ENCODE assay signal across 8 cellular contexts in the genomic region with DNA sequence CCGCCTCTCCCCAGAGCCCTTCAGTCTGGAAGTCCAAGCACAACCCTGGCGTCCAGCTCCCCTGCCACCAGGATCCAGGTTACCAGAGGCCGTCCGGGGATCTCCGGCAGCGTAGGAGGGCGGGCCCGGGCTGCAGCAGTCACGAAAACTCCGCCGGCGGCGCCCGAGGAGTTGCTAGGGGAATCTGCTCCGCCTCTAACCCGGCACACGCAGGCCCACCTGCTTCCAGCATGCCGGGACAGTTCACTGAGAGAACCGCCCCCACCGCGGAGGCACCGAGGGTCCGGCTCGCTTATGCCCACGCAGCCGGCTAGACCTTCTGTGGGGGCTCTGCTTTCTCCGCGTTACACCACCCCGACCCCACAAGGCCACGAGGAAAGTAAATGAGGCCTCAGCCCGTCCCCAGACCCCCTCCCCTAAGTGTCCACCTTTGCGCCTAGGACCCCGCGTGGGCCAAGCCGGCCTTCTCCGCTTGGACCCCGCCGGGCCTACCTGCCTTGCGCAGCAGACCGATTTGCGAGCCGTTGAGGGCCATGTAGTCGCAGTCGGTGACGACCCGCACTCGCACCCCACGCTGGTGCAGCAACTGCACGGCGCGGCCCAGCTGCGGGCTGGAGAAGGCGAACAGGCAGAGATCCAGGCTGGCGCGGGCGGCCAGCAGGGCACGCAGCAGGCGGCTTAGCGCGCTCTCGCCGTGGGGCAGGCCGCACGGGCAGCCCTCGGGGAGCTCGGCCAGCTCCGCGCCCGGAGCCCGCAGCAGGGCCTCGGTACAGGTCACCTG. TPM values are rescaled to one million over a fixed set of nuclear protein-coding genes. Genes with fewer than 3 reads are reported as not detected.
DNase-seq lines count a peak whose midpoint lies in the region; ATAC-seq, FAIRE-seq and TF ChIP-seq lines count a peak whose summit lies in the region.

No MANE protein-coding gene starts in this region.

- H3K9me2 ChIP-seq in Loucy (replicated peaks; ENCODE audit: low read depth, low read length), result no peaks in the 10 kb centered on the region

- H3K27me3 Mint-ChIP-seq in CD4-positive, alpha-beta T cell, result no peaks in the 10 kb centered on the region
- no peaks in the 10 kb centered on the region for H3K27me3 Mint-ChIP-seq in activated B cell treated with CpG ODN at 0.5 μM for 24 hours
- H3K27me3 Mint-ChIP-seq in memory B cell, result no peaks in the 10 kb centered on the region

- H3K27me3 ChIP-seq in CD4-positive, alpha-beta T cell (ENCODE audit: control insufficient read depth, insufficient read depth, low read length), result no peaks in the 10 kb centered on the region
- no peaks in the 10 kb centered on the region for H3K27me3 ChIP-seq in Loucy (ENCODE audit: insufficient read depth, low read length, poor library complexity, severe bottlenecking)
- no peaks in the 10 kb centered on the region for H3K27me3 ChIP-seq in bronchial epithelial cell (ENCODE audit: control insufficient read depth, insufficient read depth, low read length)

- peaks cover 26% of the 10 kb centered on the region for H3K4me1 ChIP-seq in Loucy (ENCODE audit: insufficient read depth, low read length, poor library complexity, severe bottlenecking)

- peaks cover 35% of the 10 kb centered on the region for H3K36me3 Mint-ChIP-seq in CD4-positive, alpha-beta T cell (ENCODE audit: low read depth)
- peaks cover 11% of the 10 kb centered on the region for H3K36me3 Mint-ChIP-seq in activated B cell treated with CpG ODN at 0.5 μM for 24 hours (ENCODE audit: low read depth)
- H3K36me3 Mint-ChIP-seq in memory B cell, result peaks cover 5% of the 10 kb centered on the region
- peaks cover 51% of the 10 kb centered on the region for H3K36me3 Mint-ChIP-seq in stimulated activated effector memory CD8-positive, alpha-beta T cell treated with anti-CD3 and anti-CD28 coated beads, Interleukin-12 subunit alpha, Interleukin-12 subunit beta, amount 100 ng/mL, for 72 hours

- H3K27ac Mint-ChIP-seq in CD4-positive, alpha-beta T cell, result peak overlapping the region; percentile 92
- H3K27ac Mint-ChIP-seq in activated B cell treated with CpG ODN at 0.5 μM for 24 hours (peak overlapping the region; percentile 83), memory B cell (peak overlapping the region; percentile 60)
- H3K27ac Mint-ChIP-seq in stimulated activated effector memory CD8-positive, alpha-beta T cell treated with anti-CD3 and anti-CD28 coated beads, Interleukin-12 subunit alpha, Interleukin-12 subunit beta, amount 100 ng/mL, for 72 hours, result peak overlapping the region; percentile 95

- DNase-seq in CD4-positive, alpha-beta T cell, result peak; percentile 36 to 60 (median 46)
- peak; percentile 91 for DNase-seq in GM20000 (ENCODE audit: low spot score)
- DNase-seq in activated B cell treated with CpG ODN at 0.5 μM for 24 hours, result peak; percentile 42
- DNase-seq in bronchial epithelial cell (ENCODE audit: low read depth), result peak; percentile 44
- peak; percentile 19 to 49 for DNase-seq in memory B cell (ENCODE audit: low spot score in 2 of 2)
- DNase-seq in stimulated activated effector memory CD8-positive, alpha-beta T cell treated with anti-CD3 and anti-CD28 coated beads, Interleukin-12 subunit alpha, Interleukin-12 subunit beta, amount 100 ng/mL, for 72 hours (ENCODE audit: low spot score in 2 of 2), result peak; percentile 44 to 80
- DNase-seq in Kasumi-1 (lab: John Stamatoyannopoulos, UW), result no peak

- no peak for FAIRE-seq in bronchial epithelial cell (lab: Jason Lieb, UNC)

- H3F3A ChIP-seq in Loucy (ENCODE audit: low read depth), result peaks cover 13% of the 10 kb centered on the region

- peaks cover 28% of the 10 kb centered on the region for H4K20me1 ChIP-seq in Loucy (ENCODE audit: insufficient read depth, low read length, poor library complexity, severe bottlenecking)

- H3K36me3 ChIP-seq in Loucy (ENCODE audit: insufficient read depth, low read length), result peaks cover 6% of the 10 kb centered on the region; the same call in 1 of the 2 replicates
- no peaks in the 10 kb centered on the region for H3K36me3 ChIP-seq in bronchial epithelial cell (ENCODE audit: control insufficient read depth, insufficient read depth, low read length)

- H3K27ac ChIP-seq in CD4-positive, alpha-beta T cell (ENCODE audit: low read depth, low read length), result peak overlapping the region; percentile 53

- peak overlapping the region; percentile 92 for H3K4me3 ChIP-seq in Loucy (ENCODE audit: low read length, poor library complexity, severe bottlenecking)
- peak overlapping the region; percentile 62 for H3K4me3 ChIP-seq in bronchial epithelial cell (ENCODE audit: low read depth, low read length)

- no peak for TF ChIP-seq CTCF in CD4-positive, alpha-beta T cell (IDR thresholded peaks at IDR 0.05)
- TF ChIP-seq CTCF in GM20000 (IDR thresholded peaks at IDR 0.05; ENCODE audit: extremely low read depth, missing control alignments) (no peak), Loucy (conservative IDR thresholded peaks at IDR 0.05; ENCODE audit: low read length) (no peak), activated B cell treated with CpG ODN at 0.5 μM for 24 hours (IDR thresholded peaks at IDR 0.05) (no peak), bronchial epithelial cell (IDR thresholded peaks at IDR 0.05; ENCODE audit: insufficient read depth, low read length, severe bottlenecking) (no peak)

- peak overlapping the region; percentile 88 for H3K4me2 ChIP-seq in Loucy (ENCODE audit: low read depth, low read length, poor library complexity, severe bottlenecking)

- intact Hi-C loops in CD4-positive, alpha-beta T cell (cut with DNase I, micrococcal nuclease), result loop anchor here (1.0 to 10.0 kb wide), 6 partner anchors 23 to 75 kb away; a partner anchor contains a TSS
- intact Hi-C loops in activated B cell treated with CpG ODN at 0.5 μM for 24 hours (cut with micrococcal nuclease), result loop anchor here (1.0 kb wide), 3 partner anchors 32 to 203 kb away; a partner anchor contains a TSS

- POLR2A ChIA-PET in CD4-positive, alpha-beta T cell (lab: Charles Lee), result interaction anchor here (0.8 to 3.4 kb wide), 12 partner anchors 11 to 85 kb away, joined by 3 to 17 read pairs (median 3); a partner anchor contains a TSS
- POLR2A ChIA-PET in activated B cell treated with CpG ODN at 0.5 μM for 24 hours (lab: Charles Lee), result interaction anchor here (1.3 kb wide), 1 partner anchor 13 kb away, joined by 4 read pairs; no protein-coding TSS in a partner anchor

- H3K9ac ChIP-seq in Loucy (ENCODE audit: low read depth, low read length, poor library complexity, severe bottlenecking), result peak overlapping the region; percentile 87

- peaks cover 31% of the 10 kb centered on the region; the same call in 1 of the 2 replicates for H3K79me2 ChIP-seq in Loucy (ENCODE audit: insufficient read depth, low read length)

- H3K9me3 Mint-ChIP-seq in CD4-positive, alpha-beta T cell, result no peaks in the 10 kb centered on the region
- no peaks in the 10 kb centered on the region for H3K9me3 Mint-ChIP-seq in activated B cell treated with CpG ODN at 0.5 μM for 24 hours
- H3K9me3 Mint-ChIP-seq in memory B cell, result peaks cover 2% of the 10 kb centered on the region
- no peaks in the 10 kb centered on the region for H3K9me3 Mint-ChIP-seq in stimulated activated effector memory CD8-positive, alpha-beta T cell treated with anti-CD3 and anti-CD28 coated beads, Interleukin-12 subunit alpha, Interleukin-12 subunit beta, amount 100 ng/mL, for 72 hours

- CTCF ChIA-PET in CD4-positive, alpha-beta T cell (lab: Charles Lee), result interaction anchor here (1.0 kb wide), 1 partner anchor 25 kb away, joined by 3 read pairs; no protein-coding TSS in a partner anchor
- CTCF ChIA-PET in activated B cell treated with CpG ODN at 0.5 μM for 24 hours (lab: Charles Lee), result no interaction called here

- H3K4me3 Mint-ChIP-seq in CD4-positive, alpha-beta T cell, result peak overlapping the region; percentile 93
- H3K4me3 Mint-ChIP-seq in activated B cell treated with CpG ODN at 0.5 μM for 24 hours (peak overlapping the region; percentile 87), memory B cell (peak overlapping the region; percentile 77)
- peak overlapping the region; percentile 78 for H3K4me3 Mint-ChIP-seq in stimulated activated effector memory CD8-positive, alpha-beta T cell treated with anti-CD3 and anti-CD28 coated beads, Interleukin-12 subunit alpha, Interleukin-12 subunit beta, amount 100 ng/mL, for 72 hours

- ATAC-seq in CD4-positive, alpha-beta T cell (ENCODE audit: poor library complexity), result peak; percentile 52
- ATAC-seq in activated B cell treated with CpG ODN at 0.5 μM for 24 hours (ENCODE audit: low read depth) (peak; percentile 38), memory B cell (ENCODE audit: low read depth) (peak; percentile 22)
- peak; percentile 71 for ATAC-seq in stimulated activated effector memory CD8-positive, alpha-beta T cell treated with anti-CD3 and anti-CD28 coated beads, Interleukin-12 subunit alpha, Interleukin-12 subunit beta, amount 100 ng/mL, for 72 hours

- H3K9me3 ChIP-seq in CD4-positive, alpha-beta T cell (ENCODE audit: control insufficient read depth, low read length), result no peaks in the 10 kb centered on the region
- no peaks in the 10 kb centered on the region for H3K9me3 ChIP-seq in Loucy (ENCODE audit: insufficient read depth, low read depth, low read length)

- H3K4me1 Mint-ChIP-seq in CD4-positive, alpha-beta T cell (ENCODE audit: low read depth), result peaks cover 24% of the 10 kb centered on the region
- H3K4me1 Mint-ChIP-seq in activated B cell treated with CpG ODN at 0.5 μM for 24 hours (peaks cover 23% of the 10 kb centered on the region), memory B cell (peaks cover 13% of the 10 kb centered on the region)
- H3K4me1 Mint-ChIP-seq in stimulated activated effector memory CD8-positive, alpha-beta T cell treated with anti-CD3 and anti-CD28 coated beads, Interleukin-12 subunit alpha, Interleukin-12 subunit beta, amount 100 ng/mL, for 72 hours, result peaks cover 27% of the 10 kb centered on the region

- H2AFZ ChIP-seq in Loucy (ENCODE audit: low read length), result peak overlapping the region; percentile 87

RNA-seq across cellular contexts. Expression of a gene that starts 0.6 kb away (rescaled TPM):
- total RNA-seq in CD4-positive, alpha-beta T cell, result 1 to 10 TPM; 7.1 to 7.5 TPM
- total RNA-seq in activated B cell treated with CpG ODN at 0.5 μM for 24 hours (6.2 and 7.6 TPM in 2 replicates), bronchial epithelial cell (3.7 and 4.0 TPM in 2 replicates)

RNA-seq across cellular contexts. Expression of a gene that starts 31.4 kb away (rescaled TPM):
- 10 to 100 TPM; 12.1 to 15.9 TPM for total RNA-seq in CD4-positive, alpha-beta T cell
- total RNA-seq in activated B cell treated with CpG ODN at 0.5 μM for 24 hours (54.5 and 62.3 TPM in 2 replicates), bronchial epithelial cell (51.1 and 56.5 TPM in 2 replicates)

Comparison
In these comparisons a context has a peak if more than half of its experiments do, and no peak if none do; other contexts are left out.
1. DNase-seq: peak in CD4-positive, alpha-beta T cell (10 of 10), GM20000 (single experiment), activated B cell treated with CpG ODN at 0.5 μM for 24 hours (single experiment), bronchial epithelial cell (single experiment), memory B cell (2 of 2) and stimulated activated effector memory CD8-positive, alpha-beta T cell treated with anti-CD3 and anti-CD28 coated beads, Interleukin-12 subunit alpha, Interleukin-12 subunit beta, amount 100 ng/mL, for 72 hours (2 of 2); none in Kasumi-1 (0 of 2).
2. Peak in every context shown above with its lines, with median percentiles within 50 percentile points of each other: ATAC-seq, H3K27ac Mint-ChIP-seq and H3K4me3 Mint-ChIP-seq.